Comparison of ENCODE assay signal across 8 cellular contexts in genomic region chr5:94849821-94850736, GRCh38.
DNase-seq lines count a peak whose midpoint lies in the region; ATAC-seq and TF ChIP-seq lines count a peak whose summit lies in the region.

No MANE protein-coding gene starts in this region.

- H3K36me3 Mint-ChIP-seq in endothelial cell (ENCODE audit: low read depth, unreplicated experiment) = no peaks in the 10 kb centered on the region
- H3K36me3 Mint-ChIP-seq in naive thymus-derived CD8-positive, alpha-beta T cell = no peaks in the 10 kb centered on the region

- no peak overlapping the region for H3K4me3 Mint-ChIP-seq in endothelial cell (ENCODE audit: unreplicated experiment)
- H3K4me3 Mint-ChIP-seq in naive thymus-derived CD8-positive, alpha-beta T cell = no peak overlapping the region

- H3K9me3 Mint-ChIP-seq in endothelial cell (ENCODE audit: unreplicated experiment) = no peaks in the 10 kb centered on the region
- H3K9me3 Mint-ChIP-seq in naive thymus-derived CD8-positive, alpha-beta T cell = no peaks in the 10 kb centered on the region

- H3K27ac Mint-ChIP-seq in endothelial cell (ENCODE audit: unreplicated experiment) = no peak overlapping the region
- no peak overlapping the region for H3K27ac Mint-ChIP-seq in naive thymus-derived CD8-positive, alpha-beta T cell

- ATAC-seq in SK-N-SH treated with all-trans-retinoic acid at 6 μM for 48 hours = peak; percentile 95
- peak; percentile 69 to 79 for ATAC-seq in naive thymus-derived CD8-positive, alpha-beta T cell

- no peaks in the 10 kb centered on the region for H3K4me1 Mint-ChIP-seq in endothelial cell (ENCODE audit: unreplicated experiment)
- peaks cover 0 to 3% (median under 1%) of the 10 kb centered on the region in 4 donors for H3K4me1 Mint-ChIP-seq in naive thymus-derived CD8-positive, alpha-beta T cell

- DNase-seq in AML-193 (lab: John Stamatoyannopoulos, UW) (peak; percentile 9 to 13), GM10248 (ENCODE audit: extremely low spot score) (peak; percentile 29), HCEC 1CT (peak; percentile 45), LHCN-M2 (ENCODE audit: low read depth) (peak; percentile 57), endothelial cell (ENCODE audit: low spot score) (peak; percentile 22)
- DNase-seq in naive thymus-derived CD8-positive, alpha-beta T cell = peak in 8 of 10 donors; percentile 2 to 66 (median 33)
- DNase-seq in activated effector memory CD4-positive, alpha-beta T cell treated with Interleukin-2 at 50 U/mL for 16 hours = no peak

- TF ChIP-seq CTCF in GM10248 (IDR thresholded peaks at IDR 0.05; ENCODE audit: control extremely low read depth, extremely low read depth, low read depth, missing control alignments) = peak; percentile 74
- TF ChIP-seq CTCF in endothelial cell (IDR thresholded peaks at IDR 0.05; ENCODE audit: unreplicated experiment) = peak; percentile 62

- POLR2A ChIA-PET in GM10248 (lab: Yijun Ruan, JAX) = no interaction called here
- POLR2A ChIA-PET in naive thymus-derived CD8-positive, alpha-beta T cell (lab: Charles Lee) = no interaction called here

- no peaks in the 10 kb centered on the region for H3K27me3 Mint-ChIP-seq in endothelial cell (ENCODE audit: unreplicated experiment)
- peaks cover 0 to 1% (median 0%) of the 10 kb centered on the region in 5 donors for H3K27me3 Mint-ChIP-seq in naive thymus-derived CD8-positive, alpha-beta T cell

- CTCF ChIA-PET in GM10248 (lab: Yijun Ruan, JAX) = interaction anchor here (0.9 to 2.7 kb wide), 29 partner anchors 9 to 1263 kb away, joined by 3 to 33 read pairs (median 4); no protein-coding TSS in a partner anchor

TF ChIP-seq in SK-N-SH treated with all-trans-retinoic acid at 6 μM for 48 hours, 23 proteins besides CTCF, POLR2A, EP300 and RAD21:
- TF ChIP-seq ESRRG (CRISPR knock-in tag; IDR thresholded peaks at IDR 0.05) (no peak), TCF4 (CRISPR knock-in tag; IDR thresholded peaks at IDR 0.05; ENCODE audit: borderline replicate concordance) (no peak), PATZ1 (CRISPR knock-in tag; IDR thresholded peaks at IDR 0.05; ENCODE audit: borderline replicate concordance) (no peak), ARNTL (CRISPR knock-in tag; IDR thresholded peaks at IDR 0.05; ENCODE audit: borderline replicate concordance, low read depth) (no peak), TOX (CRISPR knock-in tag; IDR thresholded peaks at IDR 0.05; ENCODE audit: borderline replicate concordance) (no peak), SNAI2 (CRISPR knock-in tag; IDR thresholded peaks at IDR 0.05) (no peak), CSRNP3 (CRISPR knock-in tag; IDR thresholded peaks at IDR 0.05) (no peak), ZNF565 (CRISPR knock-in tag; conservative IDR thresholded peaks at IDR 0.05; ENCODE audit: low read depth) (no peak), ISL1 (CRISPR knock-in tag; IDR thresholded peaks at IDR 0.05) (no peak), POU6F1 (CRISPR knock-in tag; IDR thresholded peaks at IDR 0.05; ENCODE audit: borderline replicate concordance, low read depth) (no peak), GLIS3 (CRISPR knock-in tag; IDR thresholded peaks at IDR 0.05) (no peak), PPARA (CRISPR knock-in tag; IDR thresholded peaks at IDR 0.05; ENCODE audit: borderline replicate concordance) (no peak), OSR1 (CRISPR knock-in tag; IDR thresholded peaks at IDR 0.05) (no peak), ZFP30 (CRISPR knock-in tag; IDR thresholded peaks at IDR 0.05) (no peak), TSHZ2 (CRISPR knock-in tag; IDR thresholded peaks at IDR 0.05) (no peak), BACH2 (CRISPR knock-in tag; IDR thresholded peaks at IDR 0.05; ENCODE audit: borderline replicate concordance) (no peak), ZNF70 (CRISPR knock-in tag; IDR thresholded peaks at IDR 0.05) (no peak), ZFP3 (CRISPR knock-in tag; IDR thresholded peaks at IDR 0.05) (no peak)
- TF ChIP-seq, protein P1, sequence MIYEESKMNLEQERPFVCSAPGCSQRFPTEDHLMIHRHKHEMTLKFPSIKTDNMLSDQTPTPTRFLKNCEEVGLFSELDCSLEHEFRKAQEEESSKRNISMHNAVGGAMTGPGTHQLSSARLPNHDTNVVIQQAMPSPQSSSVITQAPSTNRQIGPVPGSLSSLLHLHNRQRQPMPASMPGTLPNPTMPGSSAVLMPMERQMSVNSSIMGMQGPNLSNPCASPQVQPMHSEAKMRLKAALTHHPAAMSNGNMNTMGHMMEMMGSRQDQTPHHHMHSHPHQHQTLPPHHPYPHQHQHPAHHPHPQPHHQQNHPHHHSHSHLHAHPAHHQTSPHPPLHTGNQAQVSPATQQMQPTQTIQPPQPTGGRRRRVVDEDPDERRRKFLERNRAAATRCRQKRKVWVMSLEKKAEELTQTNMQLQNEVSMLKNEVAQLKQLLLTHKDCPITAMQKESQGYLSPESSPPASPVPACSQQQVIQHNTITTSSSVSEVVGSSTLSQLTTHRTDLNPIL (CRISPR knock-in tag; IDR thresholded peaks at IDR 0.05; ENCODE audit: low read depth) = no peak
